ENCODE assay signal across 2 cellular contexts in the genomic region with DNA sequence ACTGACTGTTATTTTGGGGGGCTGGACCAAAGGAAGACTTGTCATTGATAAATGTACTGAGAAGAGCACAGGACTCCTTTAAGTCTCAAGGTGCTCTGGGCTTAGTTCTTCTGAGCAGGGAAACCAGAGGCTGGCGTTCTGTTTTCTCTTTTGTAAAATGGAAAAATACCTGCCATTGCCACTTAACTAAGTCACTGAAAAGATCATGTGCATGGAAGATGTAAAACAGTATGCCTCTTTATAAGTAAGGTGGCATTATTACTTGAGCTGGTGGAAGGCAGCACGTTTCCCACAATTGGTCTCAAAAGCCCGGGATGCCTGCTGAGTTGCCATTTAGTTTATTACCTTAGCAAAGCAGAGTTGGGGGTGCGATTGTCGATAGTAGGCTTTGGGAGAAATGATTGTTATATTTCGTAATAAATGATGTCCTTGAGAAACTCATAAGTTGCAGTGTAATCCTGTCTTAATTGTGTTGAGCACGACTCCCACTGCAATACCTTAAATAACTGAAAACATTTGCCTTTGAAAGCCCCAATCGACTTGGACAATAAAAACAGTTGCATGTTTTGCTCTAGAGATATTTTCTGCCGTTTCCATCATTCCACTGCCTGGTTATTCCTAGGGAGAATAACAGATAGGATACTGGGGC.
TF ChIP-seq lines count a peak whose summit lies in the region.

No MANE protein-coding gene starts in this region.

TF ChIP-seq in SK-N-SH, 30 proteins besides CTCF, POLR2A, EP300 and RAD21 (continued from another document):
- TF ChIP-seq, protein P1, sequence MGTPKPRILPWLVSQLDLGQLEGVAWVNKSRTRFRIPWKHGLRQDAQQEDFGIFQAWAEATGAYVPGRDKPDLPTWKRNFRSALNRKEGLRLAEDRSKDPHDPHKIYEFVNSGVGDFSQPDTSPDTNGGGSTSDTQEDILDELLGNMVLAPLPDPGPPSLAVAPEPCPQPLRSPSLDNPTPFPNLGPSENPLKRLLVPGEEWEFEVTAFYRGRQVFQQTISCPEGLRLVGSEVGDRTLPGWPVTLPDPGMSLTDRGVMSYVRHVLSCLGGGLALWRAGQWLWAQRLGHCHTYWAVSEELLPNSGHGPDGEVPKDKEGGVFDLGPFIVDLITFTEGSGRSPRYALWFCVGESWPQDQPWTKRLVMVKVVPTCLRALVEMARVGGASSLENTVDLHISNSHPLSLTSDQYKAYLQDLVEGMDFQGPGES (IDR thresholded peaks at IDR 0.05; ENCODE audit: low read depth, low read length) = no peak
- TF ChIP-seq, protein P2, sequence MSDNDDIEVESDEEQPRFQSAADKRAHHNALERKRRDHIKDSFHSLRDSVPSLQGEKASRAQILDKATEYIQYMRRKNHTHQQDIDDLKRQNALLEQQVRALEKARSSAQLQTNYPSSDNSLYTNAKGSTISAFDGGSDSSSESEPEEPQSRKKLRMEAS (IDR thresholded peaks at IDR 0.05; ENCODE audit: low read depth) = no peak
- TF ChIP-seq GATA2 (CRISPR knock-in tag; IDR thresholded peaks at IDR 0.05) (no peak), RCOR1 (IDR thresholded peaks at IDR 0.05; ENCODE audit: low read length) (no peak), RXRA (IDR thresholded peaks at IDR 0.05; ENCODE audit: borderline replicate concordance, low read depth) (no peak), POLR2AphosphoS5 (IDR thresholded peaks at IDR 0.05; ENCODE audit: low read depth, low read length) (no peak), SIN3A (IDR thresholded peaks at IDR 0.05; ENCODE audit: borderline replicate concordance, low read depth, low read length) (no peak)

TF ChIP-seq in SK-N-SH treated with all-trans-retinoic acid at 6 μM for 48 hours, 23 proteins besides CTCF, POLR2A, EP300 and RAD21 (continued from another document):
- TF ChIP-seq ARNTL (CRISPR knock-in tag; IDR thresholded peaks at IDR 0.05; ENCODE audit: borderline replicate concordance, low read depth) (no peak), PPARA (CRISPR knock-in tag; IDR thresholded peaks at IDR 0.05; ENCODE audit: borderline replicate concordance) (no peak), BACH2 (CRISPR knock-in tag; IDR thresholded peaks at IDR 0.05; ENCODE audit: borderline replicate concordance) (no peak), SNAI2 (CRISPR knock-in tag; IDR thresholded peaks at IDR 0.05) (no peak), ZNF8 (CRISPR knock-in tag; IDR thresholded peaks at IDR 0.05) (no peak), ZNF70 (CRISPR knock-in tag; IDR thresholded peaks at IDR 0.05) (no peak), ZC3H10 (CRISPR knock-in tag; IDR thresholded peaks at IDR 0.05) (no peak), ESRRG (CRISPR knock-in tag; IDR thresholded peaks at IDR 0.05) (no peak), ZFP30 (CRISPR knock-in tag; IDR thresholded peaks at IDR 0.05) (no peak)
- TF ChIP-seq, protein P3, sequence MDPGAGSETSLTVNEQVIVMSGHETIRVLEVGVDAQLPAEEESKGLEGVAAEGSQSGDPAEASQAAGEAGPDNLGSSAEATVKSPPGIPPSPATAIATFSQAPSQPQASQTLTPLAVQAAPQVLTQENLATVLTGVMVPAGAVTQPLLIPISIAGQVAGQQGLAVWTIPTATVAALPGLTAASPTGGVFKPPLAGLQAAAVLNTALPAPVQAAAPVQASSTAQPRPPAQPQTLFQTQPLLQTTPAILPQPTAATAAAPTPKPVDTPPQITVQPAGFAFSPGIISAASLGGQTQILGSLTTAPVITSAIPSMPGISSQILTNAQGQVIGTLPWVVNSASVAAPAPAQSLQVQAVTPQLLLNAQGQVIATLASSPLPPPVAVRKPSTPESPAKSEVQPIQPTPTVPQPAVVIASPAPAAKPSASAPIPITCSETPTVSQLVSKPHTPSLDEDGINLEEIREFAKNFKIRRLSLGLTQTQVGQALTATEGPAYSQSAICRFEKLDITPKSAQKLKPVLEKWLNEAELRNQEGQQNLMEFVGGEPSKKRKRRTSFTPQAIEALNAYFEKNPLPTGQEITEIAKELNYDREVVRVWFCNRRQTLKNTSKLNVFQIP (CRISPR knock-in tag; IDR thresholded peaks at IDR 0.05; ENCODE audit: borderline replicate concordance, low read depth) = no peak
- TF ChIP-seq, protein P4, sequence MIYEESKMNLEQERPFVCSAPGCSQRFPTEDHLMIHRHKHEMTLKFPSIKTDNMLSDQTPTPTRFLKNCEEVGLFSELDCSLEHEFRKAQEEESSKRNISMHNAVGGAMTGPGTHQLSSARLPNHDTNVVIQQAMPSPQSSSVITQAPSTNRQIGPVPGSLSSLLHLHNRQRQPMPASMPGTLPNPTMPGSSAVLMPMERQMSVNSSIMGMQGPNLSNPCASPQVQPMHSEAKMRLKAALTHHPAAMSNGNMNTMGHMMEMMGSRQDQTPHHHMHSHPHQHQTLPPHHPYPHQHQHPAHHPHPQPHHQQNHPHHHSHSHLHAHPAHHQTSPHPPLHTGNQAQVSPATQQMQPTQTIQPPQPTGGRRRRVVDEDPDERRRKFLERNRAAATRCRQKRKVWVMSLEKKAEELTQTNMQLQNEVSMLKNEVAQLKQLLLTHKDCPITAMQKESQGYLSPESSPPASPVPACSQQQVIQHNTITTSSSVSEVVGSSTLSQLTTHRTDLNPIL (CRISPR knock-in tag; IDR thresholded peaks at IDR 0.05; ENCODE audit: low read depth) = no peak
TF ChIP-seq in SK-N-SH treated with all-trans-retinoic acid at 6 μM for 48 hours: peak in this region for 0.
